Comparison of ENCODE assay signal across 8 cellular contexts in genomic region chr7:152833074-152833974, GRCh38.
DNase-seq lines count a peak whose midpoint lies in the region; ATAC-seq, FAIRE-seq and TF ChIP-seq lines count a peak whose summit lies in the region.
"Not testable (repeated sequence)": the region's sequence is repeated elsewhere in the genome, so short reads cannot be mapped to it uniquely, and the experiment has no call there.

No MANE protein-coding gene starts in this region.

- TF ChIP-seq POLR2A in GM12878 (IDR thresholded peaks at IDR 0.05; ENCODE audit: low read depth, low read length), result not testable (repeated sequence)

- in situ Hi-C loops in HAP-1 (cut with MboI; ENCODE audit: low sequenced_read_pairs); Panc1 (cut with HindIII; ENCODE audit: low pct_unique_long_range_greater_than_20kb, low sequenced_read_pairs); GM12878 (cut with MboI): not testable (repeated sequence)

- POLR2A ChIA-PET in Panc1 (lab: Charles Lee); GM12878 (lab: Charles Lee): not testable (repeated sequence)

- 68% methylated on average over 19 of the region's 19 CpGs for WGBS in GM12878 (ENCODE audit: insufficient coverage, insufficient replicate concordance, low lambda C conversion rate, missing lambda C conversion rate)

- RAD21 ChIA-PET in GM12878 (lab: Charles Lee; ENCODE audit: unreplicated experiment), result not testable (repeated sequence)

- not testable (repeated sequence) for H2AFZ ChIP-seq in GM12878 (ENCODE audit: control insufficient read depth, low read depth, low read length)

- H3K9me3 Mint-ChIP-seq in nephron progenitor cell, result not testable (repeated sequence)

- H3K27me3 ChIP-seq in HAP-1 (ENCODE audit: low read depth); Panc1 (ENCODE audit: control insufficient read depth, insufficient read depth, low read length); GM12878 (replicated peaks in 1 of 2; ENCODE audit: control insufficient read depth in 2 of 2, insufficient read depth in 2 of 2, low read length in 1 of 2); upper lobe of right lung: not testable (repeated sequence)

- H3K4me1 ChIP-seq in HAP-1; Panc1 (ENCODE audit: control insufficient read depth, insufficient read depth, low read length); GM12878 (ENCODE audit: control insufficient read depth, insufficient read depth, low read length); upper lobe of right lung: not testable (repeated sequence)

- H3K36me3 ChIP-seq in HAP-1 (replicated peaks); Panc1 (ENCODE audit: control insufficient read depth, insufficient read depth, low read length); GM12878 (ENCODE audit: control insufficient read depth in 2 of 2, insufficient read depth in 2 of 2, low read length in 1 of 2); upper lobe of right lung: not testable (repeated sequence)

- H4K20me1 ChIP-seq in GM12878 (ENCODE audit: control insufficient read depth, insufficient read depth), result not testable (repeated sequence)

- ATAC-seq in Panc1 (peak; percentile 85), GM12878 (peak; percentile 75), Right ventricle myocardium inferior (peak; percentile 48), upper lobe of right lung (peak; percentile 77)

- H3K79me2 ChIP-seq in GM12878 (ENCODE audit: control insufficient read depth, insufficient read depth, low read length), result not testable (repeated sequence)

- H3K4me1 Mint-ChIP-seq in nephron progenitor cell, result peaks cover 29% of the 10 kb centered on the region

- not testable (repeated sequence) for BruUV-seq in Panc1 (replicated peaks; lab: Mats Ljungman, UMichigan); GM12878 (replicated peaks; lab: Mats Ljungman, UMichigan)

- not testable (repeated sequence) for H3K27ac Mint-ChIP-seq in nephron progenitor cell

- not testable (repeated sequence) for TF ChIP-seq EP300 in GM12878 (IDR thresholded peaks at IDR 0.05; ENCODE audit: borderline replicate concordance in 1 of 2, control insufficient read depth in 1 of 2, low read depth in 2 of 2, low read length in 2 of 2)

- TF ChIP-seq CTCF in LNCAP (IDR thresholded peaks at IDR 0.05) (peak; percentile 71), Panc1 (IDR thresholded peaks at IDR 0.05) (peak; percentile 74), GM12878 (IDR thresholded peaks at IDR 0.05 in 2 of 3, conservative IDR thresholded peaks at IDR 0.05 in 1 of 3; ENCODE audit: control insufficient read depth in 2 of 3, extremely low read depth in 1 of 3, insufficient read depth in 1 of 3, low read depth in 3 of 3, low read length in 3 of 3) (peak; percentile 31 to 40 (median 35); a peak in 4 of 6 replicates), nephron progenitor cell (IDR thresholded peaks at IDR 0.05) (peak; percentile 63), upper lobe of right lung (IDR thresholded peaks at IDR 0.05) (peak; percentile 64)

- SMC1A ChIA-PET in GM12878 (lab: Charles Lee; ENCODE audit: uncharacterized antibody, unreplicated experiment), result not testable (repeated sequence)

- not testable (repeated sequence) for H3K9me3 ChIP-seq in HAP-1; Panc1 (ENCODE audit: control insufficient read depth, insufficient read depth, low read depth, low read length); GM12878 (replicated peaks; ENCODE audit: control insufficient read depth, insufficient read depth, low read length); upper lobe of right lung

- CTCF ChIA-PET in Panc1 (lab: Charles Lee); GM12878 (lab: Yijun Ruan, JAX): not testable (repeated sequence)

- DNase-seq in EL (peak; percentile 7), HAP-1 (ENCODE audit: low spot score in 2 of 2) (peak; percentile 28 to 47), nephron progenitor cell (peak; percentile 35)
- DNase-seq in Panc1 (ENCODE audit: low read depth, low spot score); GM12878 (ENCODE audit: low read depth, low spot score); Right ventricle myocardium inferior (ENCODE audit: missing footprints); upper lobe of right lung: not testable (repeated sequence)

- H3K4me3 Mint-ChIP-seq in nephron progenitor cell, result not testable (repeated sequence)

- peak; percentile 76 for FAIRE-seq in GM12878 (lab: Jason Lieb, UNC)

- TF ChIP-seq RAD21 in GM12878 (IDR thresholded peaks at IDR 0.05; ENCODE audit: insufficient read depth, low read depth, low read length), result peak; percentile 44; the same call in 1 of the 2 replicates

- not testable (repeated sequence) for H3K4me2 ChIP-seq in GM12878 (ENCODE audit: control insufficient read depth, insufficient read depth)

- H3K36me3 Mint-ChIP-seq in nephron progenitor cell (ENCODE audit: low read depth), result not testable (repeated sequence)

- not testable (repeated sequence) for H3K9ac ChIP-seq in GM12878 (ENCODE audit: control insufficient read depth, insufficient read depth, low read length)

- intact Hi-C loops in Panc1 (cut with micrococcal nuclease; ENCODE audit: unreplicated experiment); GM12878 (cut with micrococcal nuclease; ENCODE audit: unreplicated experiment); Right ventricle myocardium inferior (cut with DNase I); upper lobe of right lung (cut with DNase I): not testable (repeated sequence)

- not testable (repeated sequence) for H3K27me3 Mint-ChIP-seq in nephron progenitor cell (ENCODE audit: low read depth, poor library complexity)

- H3K4me3 ChIP-seq in HAP-1; Panc1 (ENCODE audit: low read depth in 2 of 2, low read length in 2 of 2); GM12878; upper lobe of right lung: not testable (repeated sequence)

- not testable (repeated sequence) for H3K27ac ChIP-seq in Panc1 (ENCODE audit: low read length); GM12878 (ENCODE audit: control insufficient read depth, insufficient read depth); upper lobe of right lung
